ENCODE assay signal across 8 cellular contexts in genomic region chr7:519429-519973, GRCh38. TPM values are rescaled to one million over a fixed set of nuclear protein-coding genes. Genes with fewer than 3 reads are reported as not detected.
DNase-seq lines count a peak whose midpoint lies in the region; ATAC-seq and TF ChIP-seq lines count a peak whose summit lies in the region.

TSS of gene PDGFA (minus strand) at chr7:519846. CDS start at chr7:519001, 845 bp downstream.

- DNase-seq in CD4-positive, alpha-beta T cell, result no peak
- DNase-seq in HCT116 (ENCODE audit: low read depth, low spot score) (no peak), erythroblast (lab: John Stamatoyannopoulos, UW) (peak; percentile 35 to 51), upper lobe of right lung (no peak)

- H2AFZ ChIP-seq in HCT116 (ENCODE audit: low read depth, low read length, poor library complexity, severe bottlenecking), result no peak within 1 kb of the TSS

- no peak within 1 kb of the TSS for H3K27ac Mint-ChIP-seq in CD4-positive, alpha-beta T cell

- TF ChIP-seq CTCF in CD4-positive, alpha-beta T cell (IDR thresholded peaks at IDR 0.05), result no peak
- TF ChIP-seq CTCF in HCT116 (IDR thresholded peaks at IDR 0.05 in 2 of 3, conservative IDR thresholded peaks at IDR 0.05 in 1 of 3; ENCODE audit: borderline replicate concordance in 1 of 3, insufficient read depth in 1 of 3, low read depth in 2 of 3, low read length in 2 of 3), result no peak
- TF ChIP-seq CTCF in VCaP (conservative IDR thresholded peaks at IDR 0.05), result no peak
- TF ChIP-seq CTCF in upper lobe of right lung (IDR thresholded peaks at IDR 0.05), result no peak

- peaks cover 10% of the 10 kb centered on the region for H3K4me1 Mint-ChIP-seq in CD4-positive, alpha-beta T cell (ENCODE audit: low read depth)

- BruUV-seq in HCT116 (replicated peaks; lab: Mats Ljungman, UMichigan), result no TSS peak

- TF ChIP-seq POLR2A in HCT116 (IDR thresholded peaks at IDR 0.05; ENCODE audit: borderline replicate concordance, extremely low read depth, insufficient read depth, insufficient read length) (no peak), erythroblast (IDR thresholded peaks at IDR 0.05; ENCODE audit: low read length) (no peak)

- peaks cover 33% of the 10 kb centered on the region for H3K79me2 ChIP-seq in HCT116 (ENCODE audit: insufficient read depth, low read length)

- RAD21 ChIA-PET in HCT116 (lab: Charles Lee; ENCODE audit: low non-redundant PET in 1 of 2, low total read pairs in 2 of 2, uncharacterized antibody in 2 of 2, unreplicated experiment in 2 of 2), result no interaction called here

- H3K4me3 ChIP-seq in HCT116 (replicated peaks in 1 of 2; ENCODE audit: low read depth in 1 of 2, low read length in 2 of 2) (peak within 1 kb of the TSS; percentile 52 to 94), mucosa of rectum (ENCODE audit: low read length in 2 of 2) (peak within 1 kb of the TSS; percentile 75 to 78), upper lobe of right lung (peak within 1 kb of the TSS; percentile 57)

- H3K9ac ChIP-seq in HCT116 (ENCODE audit: low read length) (peak within 1 kb of the TSS; percentile 77), mucosa of rectum (ENCODE audit: low read depth in 1 of 2, low read length in 2 of 2) (peak within 1 kb of the TSS; percentile 70 to 98)

- no peaks in the 10 kb centered on the region for H3K9me3 Mint-ChIP-seq in CD4-positive, alpha-beta T cell

- no peaks in the 10 kb centered on the region for H3K36me3 Mint-ChIP-seq in CD4-positive, alpha-beta T cell (ENCODE audit: low read depth)

- peaks cover 58% of the 10 kb centered on the region for H3K27me3 Mint-ChIP-seq in CD4-positive, alpha-beta T cell

- no peak for ATAC-seq in CD4-positive, alpha-beta T cell (ENCODE audit: poor library complexity)
- ATAC-seq in HCT116 (peak; percentile 42), upper lobe of right lung (peak; percentile 12), GM19395 (IDR thresholded peaks at IDR 0.05; ENCODE audit: unreplicated experiment) (no peak), GM19467 (IDR thresholded peaks at IDR 0.05; ENCODE audit: unreplicated experiment) (no peak)

- no peaks in the 10 kb centered on the region for H3K9me3 ChIP-seq in CD4-positive, alpha-beta T cell (ENCODE audit: control insufficient read depth, low read length)
- no peaks in the 10 kb centered on the region for H3K9me3 ChIP-seq in HCT116 (ENCODE audit: control insufficient read depth in 1 of 2, insufficient read depth in 1 of 2, low read depth in 1 of 2, low read length in 2 of 2)
- no peaks in the 10 kb centered on the region for H3K9me3 ChIP-seq in mucosa of rectum (ENCODE audit: control insufficient read depth in 2 of 2, low read length in 2 of 2)
- no peaks in the 10 kb centered on the region for H3K9me3 ChIP-seq in upper lobe of right lung

- POLR2A ChIA-PET in CD4-positive, alpha-beta T cell (lab: Charles Lee), result interaction anchor here (1.4 kb wide), 1 partner anchor 157 kb away, joined by 3 read pairs; no protein-coding TSS in a partner anchor
- POLR2A ChIA-PET in HCT116 (lab: Charles Lee), result no interaction called here

- no peaks in the 10 kb centered on the region for H3K9me2 ChIP-seq in HCT116 (ENCODE audit: insufficient read depth)

- TF ChIP-seq RAD21 in HCT116 (IDR thresholded peaks at IDR 0.05; ENCODE audit: low read depth), result no peak

- H3K4me2 ChIP-seq in HCT116 (ENCODE audit: low read length), result peak within 1 kb of the TSS; percentile 97

- no peaks in the 10 kb centered on the region for H4K20me1 ChIP-seq in HCT116 (ENCODE audit: insufficient read depth)

- H3K36me3 ChIP-seq in HCT116 (ENCODE audit: control insufficient read depth in 1 of 2, insufficient read depth in 2 of 2, low read length in 2 of 2) (no peaks in the 10 kb centered on the region), mucosa of rectum (ENCODE audit: control insufficient read depth in 2 of 2, insufficient read depth in 2 of 2, low read length in 2 of 2) (peaks cover 0 to 2% of the 10 kb centered on the region in 2 donors), upper lobe of right lung (no peaks in the 10 kb centered on the region)

- CTCF ChIA-PET in CD4-positive, alpha-beta T cell (lab: Charles Lee), result no interaction called here
- CTCF ChIA-PET in HCT116 (lab: Charles Lee), result no interaction called here

- peak within 1 kb of the TSS; percentile 85 for H3K4me3 Mint-ChIP-seq in CD4-positive, alpha-beta T cell

- intact Hi-C loops in CD4-positive, alpha-beta T cell (cut with DNase I, micrococcal nuclease), result no loop called here
- intact Hi-C loops in HCT116 (cut with micrococcal nuclease) (loop anchor here (2.0 to 10.0 kb wide), 3 partner anchors 121 to 208 kb away; partner anchors contain the start of genes DNAAF5 and PRKAR1B), upper lobe of right lung (cut with DNase I) (loop anchor here (5.0 kb wide), 1 partner anchor 187 kb away; no protein-coding TSS in a partner anchor)

- peaks cover 48% of the 10 kb centered on the region for H3K27me3 ChIP-seq in CD4-positive, alpha-beta T cell (ENCODE audit: control insufficient read depth, insufficient read depth, low read length)
- H3K27me3 ChIP-seq in HCT116 (ENCODE audit: insufficient read depth, low read length), result no peaks in the 10 kb centered on the region
- peaks cover 10 to 15% of the 10 kb centered on the region in 2 donors for H3K27me3 ChIP-seq in mucosa of rectum (ENCODE audit: control insufficient read depth in 2 of 2, insufficient read depth in 2 of 2, low read length in 2 of 2)
- H3K27me3 ChIP-seq in upper lobe of right lung, result peaks cover 32% of the 10 kb centered on the region

- peaks cover 25 to 53% of the 10 kb centered on the region in 2 experiments for H3K4me1 ChIP-seq in HCT116 (ENCODE audit: control insufficient read depth in 1 of 2, insufficient read depth in 2 of 2, low read length in 2 of 2)
- H3K4me1 ChIP-seq in mucosa of rectum (ENCODE audit: control insufficient read depth in 2 of 2, insufficient read depth in 2 of 2, low read length in 2 of 2), result peaks cover 25 to 37% of the 10 kb centered on the region in 2 donors
- H3K4me1 ChIP-seq in upper lobe of right lung, result peaks cover 36% of the 10 kb centered on the region

- no peak within 1 kb of the TSS for H3K27ac ChIP-seq in CD4-positive, alpha-beta T cell (ENCODE audit: low read depth, low read length)
- peak within 1 kb of the TSS; percentile 83 for H3K27ac ChIP-seq in HCT116 (ENCODE audit: low read depth, low read length)
- peak within 1 kb of the TSS; percentile 94 for H3K27ac ChIP-seq in VCaP
- H3K27ac ChIP-seq in mucosa of rectum (ENCODE audit: low read depth in 2 of 2, low read length in 2 of 2), result peak within 1 kb of the TSS; percentile 95 to 98
- peak within 1 kb of the TSS; percentile 78 for H3K27ac ChIP-seq in upper lobe of right lung

TF ChIP-seq in HCT116, 20 proteins besides CTCF, POLR2A, EP300 and RAD21:
- no peak for TF ChIP-seq ZBTB33 (IDR thresholded peaks at IDR 0.05; ENCODE audit: extremely low read depth, insufficient replicate concordance, low read length)
- no peak for TF ChIP-seq JUND (IDR thresholded peaks at IDR 0.05)
- no peak for TF ChIP-seq SP1 (IDR thresholded peaks at IDR 0.05; ENCODE audit: low read depth)
- TF ChIP-seq ZFX (IDR thresholded peaks at IDR 0.05), result 0 out of 2 replicates have a peak, but pooled peaks have one; percentile 43

RNA-seq across cellular contexts. Expression of gene PDGFA, which starts in this region (rescaled TPM):
- under 1 TPM; 0.55 to 0.70 TPM for total RNA-seq in CD4-positive, alpha-beta T cell
- total RNA-seq in HCT116 (2021; ENCODE audit: unreplicated experiment), result 44.7 TPM
- polyA plus RNA-seq in HCT116 (2012), result 48.1 and 74.9 TPM in 2 replicates
- 57.1 TPM for total RNA-seq in upper lobe of right lung

Comparison
In these comparisons a context has a peak if more than half of its experiments do, and no peak if none do; other contexts are left out.
1. RNA of gene PDGFA (total RNA-seq): 57.1 TPM in upper lobe of right lung (single experiment) and 44.7 TPM in HCT116 (single experiment); 0.55 to 0.70 TPM in CD4-positive, alpha-beta T cell; every median in the first group is over 10 times any median in the second.
2. ATAC-seq: peak in HCT116 (single experiment) and upper lobe of right lung (single experiment); none in CD4-positive, alpha-beta T cell (single experiment), GM19395 (single experiment) and GM19467 (single experiment).
3. DNase-seq: peak in erythroblast (2 of 2); none in CD4-positive, alpha-beta T cell (0 of 10), HCT116 (single experiment) and upper lobe of right lung (single experiment).
4. intact Hi-C loops: an anchor here in HCT116 (2.0 to 10.0 kb wide) and upper lobe of right lung (5.0 kb wide); none called in CD4-positive, alpha-beta T cell.
5. Peak in every context shown above with its lines, with median percentiles within 50 percentile points of each other: H3K4me3 ChIP-seq.